Comparison of ENCODE assay signal across 20 cellular contexts in genomic region chr9:113210815-113211214, GRCh38. TPM values are rescaled to one million over a fixed set of nuclear protein-coding genes. Genes with fewer than 3 reads are reported as not detected.
DNase-seq lines count a peak whose midpoint lies in the region; ATAC-seq, FAIRE-seq and TF ChIP-seq lines count a peak whose summit lies in the region.
"Had no signal": no experiment of that assay in that cellular context is flagged by ENCODE, and none has a peak within 500 bp of the region (broad histone marks: within the 10 kb centered on the region; RNA-seq: fewer than 3 reads in every experiment).

No MANE protein-coding gene starts in this region.

- no peaks in the 10 kb centered on the region for H3K79me2 ChIP-seq in HepG2 (ENCODE audit: insufficient read depth, low read length)

- POLR2A ChIA-PET in HepG2 (lab: Yijun Ruan, JAX) = interaction anchor here (1.6 kb wide), 1 partner anchor 11 kb away, joined by 6 read pairs; the partner anchor contains the start of genes FKBP15 and SLC31A1

- H3K9me3 ChIP-seq in liver (ENCODE audit: control insufficient read depth in 4 of 4, low read length in 3 of 4) = no peaks in the 10 kb centered on the region
- H3K9me3 ChIP-seq in HepG2 (ENCODE audit: low read length) = no peaks in the 10 kb centered on the region
- H3K9me3 ChIP-seq in upper lobe of right lung = no peaks in the 10 kb centered on the region
- H3K9me3 ChIP-seq: SJCRH30 had no signal

- in situ Hi-C loops in HepG2 (cut with HindIII; ENCODE audit: extremely low pct_ligation_motif_present, low pct_unique_long_range_greater_than_20kb) = no loop called here

- H4K20me1 ChIP-seq in HepG2 (ENCODE audit: insufficient read depth, low read length) = no peaks in the 10 kb centered on the region

- ATAC-seq in HepG2 (no peak), upper lobe of right lung (peak; percentile 65), HG03378 (IDR thresholded peaks at IDR 0.05; ENCODE audit: unreplicated experiment) (no peak), GM21528 (IDR thresholded peaks at IDR 0.05; ENCODE audit: low FRiP score, unreplicated experiment) (no peak)

- TF ChIP-seq RAD21 in liver (IDR thresholded peaks at IDR 0.05) = no peak
- TF ChIP-seq RAD21 in HepG2 (CRISPR knock-in tag; IDR thresholded peaks at IDR 0.05) = no peak

- H3K27me3 ChIP-seq in liver (ENCODE audit: control insufficient read depth in 4 of 4, insufficient read depth in 4 of 4, low read length in 3 of 4) (no peaks in the 10 kb centered on the region), HepG2 (ENCODE audit: control insufficient read depth in 1 of 2, insufficient read depth in 2 of 2, low read length in 2 of 2) (no peaks in the 10 kb centered on the region), upper lobe of right lung (no peaks in the 10 kb centered on the region)
- H3K27me3 ChIP-seq: SJCRH30 had no signal

- intact Hi-C loops in HepG2 (cut with micrococcal nuclease; ENCODE audit: unreplicated experiment) (no loop called here), upper lobe of right lung (cut with DNase I) (no loop called here)

- H3K27ac ChIP-seq in liver (ENCODE audit: low read depth in 1 of 2, low read length in 2 of 2) (no peak overlapping the region), HepG2 (ENCODE audit: extremely low read length, insufficient read depth, low read length) (no peak overlapping the region), upper lobe of right lung (peak overlapping the region; percentile 59)
- H3K27ac ChIP-seq: SJCRH30 had no signal

- TF ChIP-seq CTCF in liver (IDR thresholded peaks at IDR 0.05; ENCODE audit: low read depth, low read length, missing input control) = no peak
- TF ChIP-seq CTCF in HepG2 (CRISPR knock-in tag; IDR thresholded peaks at IDR 0.05) = no peak
- TF ChIP-seq CTCF in upper lobe of right lung (IDR thresholded peaks at IDR 0.05) = no peak

- WGBS in liver = 61% methylated on average over 10 of the region's 10 CpGs
- WGBS in HepG2 (ENCODE audit: low lambda C conversion rate) = 95% methylated on average over 10 of the region's 10 CpGs

- no peak for FAIRE-seq in HepG2 (lab: Jason Lieb, UNC)
- FAIRE-seq: D721Med, RCC 7860 had no signal

- TF ChIP-seq EP300 in HepG2 (IDR thresholded peaks at IDR 0.05; ENCODE audit: low read depth in 2 of 2, low read length in 2 of 2) = no peak
- no peak for TF ChIP-seq EP300 in HepG2 (CRISPR knock-in tag; IDR thresholded peaks at IDR 0.05; ENCODE audit: borderline replicate concordance)

- TF ChIP-seq POLR2A in HepG2 (IDR thresholded peaks at IDR 0.05; ENCODE audit: insufficient read depth in 1 of 2, low read depth in 2 of 2, low read length in 2 of 2) = no peak

- H3K36me3 ChIP-seq in liver (ENCODE audit: control insufficient read depth in 4 of 4, insufficient read depth in 3 of 4, low read depth in 1 of 4, low read length in 3 of 4) (peaks cover 2 to 22% (median 8%) of the 10 kb centered on the region in 4 donors), HepG2 (replicated peaks in 1 of 2; ENCODE audit: control insufficient read depth in 1 of 2, insufficient read depth in 2 of 2, low read length in 2 of 2) (peaks cover 7 to 27% of the 10 kb centered on the region in 2 experiments; a peak in 3 of 5 replicates), upper lobe of right lung (peaks cover 56% of the 10 kb centered on the region)

- no peak overlapping the region for H3K4me2 ChIP-seq in HepG2 (ENCODE audit: low read depth, low read length)

- no peak overlapping the region for H2AFZ ChIP-seq in HepG2 (ENCODE audit: low read length)

- no peak overlapping the region for H3K4me3 ChIP-seq in liver (ENCODE audit: low read depth in 1 of 3, low read length in 3 of 3)
- no peak overlapping the region for H3K4me3 ChIP-seq in HepG2 (replicated peaks in 1 of 3; ENCODE audit: insufficient read depth in 1 of 3, low read depth in 2 of 3, low read length in 3 of 3)
- no peak overlapping the region for H3K4me3 ChIP-seq in upper lobe of right lung
- H3K4me3 ChIP-seq: SJCRH30 had no signal

- CTCF ChIA-PET in HepG2 (lab: Yijun Ruan, JAX; ENCODE audit: low intra/inter-chr PET ratio, low total read pairs) = no interaction called here

- H3K4me1 ChIP-seq in liver (ENCODE audit: control insufficient read depth in 4 of 4, insufficient read depth in 4 of 4, low read length in 3 of 4) (peaks cover 0 to 4% (median 2%) of the 10 kb centered on the region in 4 donors), HepG2 (ENCODE audit: insufficient read depth, low read length) (no peaks in the 10 kb centered on the region), upper lobe of right lung (peaks cover 11% of the 10 kb centered on the region)
- H3K4me1 ChIP-seq: SJCRH30 had no signal

- no peak for DNase-seq in HepG2 (ENCODE audit: low spot score)
- peak; percentile 34 for DNase-seq in globus pallidus (ENCODE audit: low spot score)
- peak; percentile 67 for DNase-seq in pons (ENCODE audit: low spot score)
- no peak for DNase-seq in upper lobe of right lung
- no peak for DNase-seq in inferior parietal cortex (ENCODE audit: extremely low spot score)
- DNase-seq: 8988T, DMS53, GDM1, Kasumi-1, NCI-H1417, NCI-H187, NCI-H446, NCI-H526, OCI-M1, SJCRH30 had no signal

- no TSS peak for BruUV-seq in HepG2 (replicated peaks; lab: Mats Ljungman, UMichigan)

- H3K9ac ChIP-seq in liver (ENCODE audit: low read depth in 1 of 2, low read length in 2 of 2) (no peak overlapping the region), HepG2 (ENCODE audit: insufficient read depth, low read depth, low read length) (no peak overlapping the region)

TF ChIP-seq in liver, 16 proteins besides CTCF, POLR2A, EP300 and RAD21:
- peak; percentile 41 to 62 for TF ChIP-seq HNF4A (conservative IDR thresholded peaks at IDR 0.05)
- no peak for TF ChIP-seq RXRA (IDR thresholded peaks at IDR 0.05)

TF ChIP-seq in HepG2, 621 proteins besides CTCF, POLR2A, EP300 and RAD21 (continues in another document):
- no peak for TF ChIP-seq NR2F6 (IDR thresholded peaks at IDR 0.05)
- TF ChIP-seq NR2F6 (CRISPR knock-in tag; IDR thresholded peaks at IDR 0.05) = no peak
- TF ChIP-seq KLF11 (CRISPR knock-in tag; IDR thresholded peaks at IDR 0.05) = no peak

RNA-seq across cellular contexts. Expression of gene FKBP15, which starts 10.3 kb away (rescaled TPM):
- 10 to 100 TPM; 16.8 to 18.2 TPM for total RNA-seq in liver
- 1 to 10 TPM; 6.2 to 9.1 TPM for polyA plus RNA-seq in liver
- total RNA-seq in HepG2 (2016; rRNA removed; fragmentation: Illumina TruSeq; extraction: Trizol) = 11.8 and 12.3 TPM in 2 replicates
- 1.6 and 2.1 TPM in 2 replicates for total RNA-seq in HepG2 (2016; cell fraction: cytosol; rRNA removed; fragmentation: Illumina TruSeq; extraction: Trizol; ENCODE audit: low read depth)
- total RNA-seq in HepG2 (2016; cell fraction: insoluble cytoplasmic fraction; rRNA removed; fragmentation: Illumina TruSeq; extraction: Trizol) = 11.1 and 11.2 TPM in 2 replicates
- 2.8 and 3.5 TPM in 2 replicates for total RNA-seq in HepG2 (2016; cell fraction: membrane; rRNA removed; fragmentation: Illumina TruSeq; extraction: Trizol)
- 17.2 and 17.6 TPM in 2 replicates for total RNA-seq in HepG2 (2016; cell fraction: nucleus; rRNA removed; fragmentation: Illumina TruSeq; extraction: Trizol)
- 18.6 and 23.4 TPM in 2 replicates for polyA plus RNA-seq in HepG2 (2011; rRNA removed)
- polyA plus RNA-seq in HepG2 (2011; cell fraction: cytosol; rRNA removed) = 8.3 and 8.9 TPM in 2 replicates
- polyA plus RNA-seq in HepG2 (2011; cell fraction: nucleus; rRNA removed) = 26.9 and 27.4 TPM in 2 replicates
- 7.2 and 7.5 TPM in 2 replicates for polyA plus RNA-seq in HepG2 (2012)
- 0.44 and 0.62 TPM in 2 replicates for polyA plus RNA-seq in HepG2 (2016; cell fraction: cytosol; fragmentation: Illumina TruSeq; extraction: Trizol; ENCODE audit: low read depth)
- polyA plus RNA-seq in HepG2 (2016; cell fraction: insoluble cytoplasmic fraction; fragmentation: Illumina TruSeq; extraction: Trizol; ENCODE audit: low read depth) = 10.7 and 10.8 TPM in 2 replicates
- 1.1 and 1.2 TPM in 2 replicates for polyA plus RNA-seq in HepG2 (2016; cell fraction: membrane; fragmentation: Illumina TruSeq; extraction: Trizol; ENCODE audit: low read depth)
- 19.2 and 19.7 TPM in 2 replicates for polyA plus RNA-seq in HepG2 (2016; cell fraction: nucleus; fragmentation: Illumina TruSeq; extraction: Trizol; ENCODE audit: insufficient read depth, low read depth)
- 78.1 and 115 TPM in 2 replicates for polyA minus RNA-seq in HepG2 (2011; rRNA and poly(A)+ RNA removed; ENCODE audit: low replicate concordance)
- 9.3 and 13.0 TPM in 2 replicates for polyA minus RNA-seq in HepG2 (2011; cell fraction: cytosol; rRNA and poly(A)+ RNA removed)
- 46.9 and 55.0 TPM in 2 replicates for polyA minus RNA-seq in HepG2 (2011; cell fraction: nucleus; rRNA and poly(A)+ RNA removed)
- 60.6 TPM for total RNA-seq in upper lobe of right lung

RNA-seq across cellular contexts. Expression of gene SLC31A1, which starts 10.5 kb away (rescaled TPM):
- total RNA-seq in liver (10 to 100 TPM; 26.6 to 96.2 TPM), HepG2 (2016; rRNA removed; fragmentation: Illumina TruSeq; extraction: Trizol) (45.9 and 70.0 TPM in 2 replicates), upper lobe of right lung (43.4 TPM)
- polyA plus RNA-seq in liver (10 to 100 TPM; 40.1 to 49.8 TPM), HepG2 (2011; rRNA removed) (51.3 and 62.9 TPM in 2 replicates)
- 7.1 and 7.4 TPM in 2 replicates for total RNA-seq in HepG2 (2016; cell fraction: cytosol; rRNA removed; fragmentation: Illumina TruSeq; extraction: Trizol; ENCODE audit: low read depth)
- total RNA-seq in HepG2 (2016; cell fraction: insoluble cytoplasmic fraction; rRNA removed; fragmentation: Illumina TruSeq; extraction: Trizol) = 48.2 and 69.3 TPM in 2 replicates
- 23.8 and 25.3 TPM in 2 replicates for total RNA-seq in HepG2 (2016; cell fraction: membrane; rRNA removed; fragmentation: Illumina TruSeq; extraction: Trizol)
- total RNA-seq in HepG2 (2016; cell fraction: nucleus; rRNA removed; fragmentation: Illumina TruSeq; extraction: Trizol) = 54.0 and 61.5 TPM in 2 replicates
- polyA plus RNA-seq in HepG2 (2011; cell fraction: cytosol; rRNA removed) = 44.6 and 59.9 TPM in 2 replicates
- polyA plus RNA-seq in HepG2 (2011; cell fraction: nucleus; rRNA removed) = 10.5 and 11.9 TPM in 2 replicates
- polyA plus RNA-seq in HepG2 (2012) = 69.2 and 75.5 TPM in 2 replicates
- 5.7 TPM in 2 replicates for polyA plus RNA-seq in HepG2 (2016; cell fraction: cytosol; fragmentation: Illumina TruSeq; extraction: Trizol; ENCODE audit: low read depth)
- 37.4 and 41.3 TPM in 2 replicates for polyA plus RNA-seq in HepG2 (2016; cell fraction: insoluble cytoplasmic fraction; fragmentation: Illumina TruSeq; extraction: Trizol; ENCODE audit: low read depth)
- polyA plus RNA-seq in HepG2 (2016; cell fraction: membrane; fragmentation: Illumina TruSeq; extraction: Trizol; ENCODE audit: low read depth) = 10.6 and 10.8 TPM in 2 replicates
- polyA plus RNA-seq in HepG2 (2016; cell fraction: nucleus; fragmentation: Illumina TruSeq; extraction: Trizol; ENCODE audit: insufficient read depth, low read depth) = 58.2 and 58.6 TPM in 2 replicates
- 30.4 and 51.6 TPM in 2 replicates for polyA minus RNA-seq in HepG2 (2011; rRNA and poly(A)+ RNA removed; ENCODE audit: low replicate concordance)
- polyA minus RNA-seq in HepG2 (2011; cell fraction: cytosol; rRNA and poly(A)+ RNA removed) = 38.5 and 48.4 TPM in 2 replicates
- 28.3 and 33.1 TPM in 2 replicates for polyA minus RNA-seq in HepG2 (2011; cell fraction: nucleus; rRNA and poly(A)+ RNA removed)

Comparison
In these comparisons a context has a peak if more than half of its experiments do, and no peak if none do; other contexts are left out.
1. DNase-seq: peak in globus pallidus (single experiment) and pons (single experiment); none in HepG2 (single experiment), upper lobe of right lung (single experiment) and inferior parietal cortex (single experiment).